Comparison of ENCODE assay signal across 8 cellular contexts in genomic region chr1:10430216-10431064, GRCh38. TPM values are rescaled to one million over a fixed set of nuclear protein-coding genes. Genes with fewer than 3 reads are reported as not detected.
DNase-seq lines count a peak whose midpoint lies in the region; ATAC-seq, FAIRE-seq and TF ChIP-seq lines count a peak whose summit lies in the region.

Gene CENPS, plus strand, starts transcription at chr1:10430433. Its CDS starts 85 bp downstream, at chr1:10430518.

- H3K36me3 ChIP-seq in keratinocyte (ENCODE audit: control insufficient read depth in 2 of 2, extremely low read depth in 1 of 2, insufficient read depth in 2 of 2, low read length in 2 of 2): peaks cover 0 to 2% of the 10 kb centered on the region in 2 experiments

- H3K9me3 ChIP-seq in keratinocyte (ENCODE audit: control insufficient read depth, low read depth, low read length): no peaks in the 10 kb centered on the region

- ATAC-seq in GM18907 (IDR thresholded peaks at IDR 0.05; ENCODE audit: unreplicated experiment) (peak; percentile 79), HG03139 (IDR thresholded peaks at IDR 0.05; ENCODE audit: unreplicated experiment) (peak; percentile 70)

- H3K9ac ChIP-seq in keratinocyte (ENCODE audit: control insufficient read depth, extremely low read depth, insufficient read depth, low read length): peak within 1 kb of the TSS; percentile 93

- H2AFZ ChIP-seq in keratinocyte (ENCODE audit: control insufficient read depth, low read length): peak within 1 kb of the TSS; percentile 99

- dilution Hi-C loops in keratinocyte (cut with MboI; ENCODE audit: extremely low pct_ligation_motif_present, low sequenced_read_pairs): no loop called here

- TF ChIP-seq CTCF in AG09319 (IDR thresholded peaks at IDR 0.05; ENCODE audit: low read depth, low read length): peak; percentile 76
- peak; percentile 72 to 94 (median 91) for TF ChIP-seq CTCF in keratinocyte (optimal IDR thresholded peaks at IDR 0.05 in 1 of 3, IDR thresholded peaks at IDR 0.05 in 1 of 3, conservative IDR thresholded peaks at IDR 0.05 in 1 of 3; ENCODE audit: extremely low read depth in 1 of 3, insufficient read depth in 2 of 3, low read length in 3 of 3)

- H3K79me2 ChIP-seq in keratinocyte (ENCODE audit: control insufficient read depth, insufficient read depth, low read length): peaks cover 10% of the 10 kb centered on the region

- peaks cover 12% of the 10 kb centered on the region for H3K4me1 ChIP-seq in keratinocyte (ENCODE audit: control insufficient read depth, extremely low read depth, insufficient read depth, low read length)

- no peak for FAIRE-seq in keratinocyte (lab: Jason Lieb, UNC)

- peak within 1 kb of the TSS; percentile 72 to 90 (median 80) for H3K4me3 ChIP-seq in keratinocyte (ENCODE audit: control insufficient read depth in 2 of 3, extremely low read depth in 1 of 3, insufficient read depth in 2 of 3, low read depth in 1 of 3, low read length in 3 of 3)

- peak within 1 kb of the TSS; percentile 99 for H3K4me2 ChIP-seq in keratinocyte (ENCODE audit: control insufficient read depth, extremely low read depth, insufficient read depth, low read depth, low read length)

- no peaks in the 10 kb centered on the region for H4K20me1 ChIP-seq in keratinocyte (ENCODE audit: control insufficient read depth, extremely low read depth, insufficient read depth, low read length)

- no peaks in the 10 kb centered on the region for H3K9me1 ChIP-seq in keratinocyte (ENCODE audit: control insufficient read depth, extremely low read depth, insufficient read depth, low read length)

- DNase-seq in AG09319 (ENCODE audit: extremely low read depth, low read depth) (peak; percentile 61), NCI-H345 treated with DMSO at 0.1 percent for 48 hours (lab: John Stamatoyannopoulos, UW; ENCODE audit: unreplicated experiment) (peak; percentile 70), keratinocyte (ENCODE audit: low read depth, low spot score) (no peak)
- peak; percentile 81 for DNase-seq in activated CD4-positive, CD25-positive, alpha-beta regulatory T cell treated with anti-CD3 and anti-CD28 coated beads, Interleukin-2, amount 50 U/mL, for 16 hours (ENCODE audit: low read depth, low spot score)
- DNase-seq in central memory CD4-positive, alpha-beta T cell: peak; percentile 90
- peak; percentile 85 to 88 (median 86) for DNase-seq in stimulated activated CD4-positive, alpha-beta T cell treated with anti-CD3 and anti-CD28 coated beads, Interleukin-12 subunit alpha, Interleukin-12 subunit beta, amount 100 ng/mL, for 48 hours (ENCODE audit: low read depth in 2 of 3, low spot score in 1 of 3)

- no peaks in the 10 kb centered on the region for H3K27me3 ChIP-seq in keratinocyte (ENCODE audit: control insufficient read depth, extremely low read depth, insufficient read depth, low read length)

- peak within 1 kb of the TSS; percentile 79 for H3K27ac ChIP-seq in keratinocyte (ENCODE audit: control insufficient read depth, insufficient read depth, low read length)

RNA-seq across cellular contexts. Expression of gene CENPS, which starts in this region (rescaled TPM):
- 4.6 to 13.3 TPM (median 10.3 TPM) in 3 replicates for polyA plus RNA-seq in keratinocyte
- 6.6 TPM for polyA plus RNA-seq in keratinocyte (2011; ENCODE audit: low read depth)
- polyA plus RNA-seq in keratinocyte (2011; cell fraction: cytosol; rRNA removed): 8.5 and 9.2 TPM in 2 replicates
- 2.7 and 4.3 TPM in 2 replicates for polyA plus RNA-seq in keratinocyte (2011; cell fraction: nucleus; rRNA removed)
- polyA plus RNA-seq in keratinocyte (2012; ENCODE audit: low replicate concordance): 6.8 and 19.8 TPM in 2 replicates
- 1.6 to 4.4 TPM (median 2.6 TPM) in 3 replicates for polyA minus RNA-seq in keratinocyte
- polyA minus RNA-seq in keratinocyte (2011; cell fraction: cytosol; rRNA and poly(A)+ RNA removed): 4.6 TPM
- polyA minus RNA-seq in keratinocyte (2011; cell fraction: nucleus; rRNA and poly(A)+ RNA removed): 1.3 and 1.6 TPM in 2 replicates
